In genomic region chr10:11521860-11522259, GRCh38 we compare ENCODE assay signal across 24 cellular contexts.
DNase-seq lines count a peak whose midpoint lies in the region; ATAC-seq and TF ChIP-seq lines count a peak whose summit lies in the region.
"Had no signal": no experiment of that assay in that cellular context is flagged by ENCODE, and none has a peak within 500 bp of the region (broad histone marks: within the 10 kb centered on the region; RNA-seq: fewer than 3 reads in every experiment).

No MANE protein-coding gene starts in this region.

- H3K4me1 Mint-ChIP-seq in mesothelial cell of epicardium = peaks cover 35% of the 10 kb centered on the region
- H3K4me1 Mint-ChIP-seq in natural killer cell treated with Interleukin-12 subunit alpha and Interleukin-12 subunit beta and Interleukin-15 and Interleukin-18, amount 100 ng/mL, for 72 hours (ENCODE audit: low read depth in 2 of 2) = peaks cover 5 to 8% of the 10 kb centered on the region in 2 donors

- no peak overlapping the region for H3K9ac ChIP-seq in adipocyte (ENCODE audit: low read length)
- H3K9ac ChIP-seq: neural progenitor cell had no signal

- H3K4me3 ChIP-seq in adipocyte (ENCODE audit: low read length) = no peak overlapping the region
- no peak overlapping the region for H3K4me3 ChIP-seq in fibroblast of the aortic adventitia (ENCODE audit: low read depth, low read length)
- H3K4me3 ChIP-seq: neural progenitor cell, PC-9, SJSA1 had no signal

- H3K27me3 ChIP-seq in adipocyte (replicated peaks; ENCODE audit: control insufficient read depth, insufficient read depth, low read length) = no peaks in the 10 kb centered on the region
- H3K27me3 ChIP-seq: neural progenitor cell, SJSA1 had no signal

- no peaks in the 10 kb centered on the region for H3K36me3 ChIP-seq in adipocyte (ENCODE audit: control insufficient read depth, insufficient read depth, low read length, severe bottlenecking)
- H3K36me3 ChIP-seq: SJSA1 had no signal

- no peaks in the 10 kb centered on the region for H3K9me3 Mint-ChIP-seq in mesothelial cell of epicardium
- H3K9me3 Mint-ChIP-seq in natural killer cell treated with Interleukin-12 subunit alpha and Interleukin-12 subunit beta and Interleukin-15 and Interleukin-18, amount 100 ng/mL, for 72 hours = no peaks in the 10 kb centered on the region
- H3K9me3 Mint-ChIP-seq: activated CD4-positive, alpha-beta memory T cell treated with anti-CD3 and anti-CD28 coated beads for 36 hours; neural progenitor cell; T-helper 2 cell treated with Interferon-gamma antibody and Interleukin-4, amounts not matched to agents 5 μg/mL and 100 μg/mL, for 36 hours; WTC11 had no signal

- no peak for TF ChIP-seq CTCF in fibroblast of the aortic adventitia (IDR thresholded peaks at IDR 0.05; ENCODE audit: insufficient read depth, low read length)
- no peak for TF ChIP-seq CTCF in mesothelial cell of epicardium (IDR thresholded peaks at IDR 0.05; ENCODE audit: unreplicated experiment)

- peaks cover 7% of the 10 kb centered on the region for H3K36me3 Mint-ChIP-seq in mesothelial cell of epicardium
- H3K36me3 Mint-ChIP-seq in natural killer cell treated with Interleukin-12 subunit alpha and Interleukin-12 subunit beta and Interleukin-15 and Interleukin-18, amount 100 ng/mL, for 72 hours = no peaks in the 10 kb centered on the region
- H3K36me3 Mint-ChIP-seq: activated CD4-positive, alpha-beta memory T cell treated with anti-CD3 and anti-CD28 coated beads for 36 hours had no signal

- no peaks in the 10 kb centered on the region for H3K9me3 ChIP-seq in adipocyte (ENCODE audit: control insufficient read depth, low read length)
- H3K9me3 ChIP-seq: SJSA1 had no signal

- H3K4me1 ChIP-seq in adipocyte (ENCODE audit: control insufficient read depth, insufficient read depth, low read length) = peaks cover 31% of the 10 kb centered on the region
- H3K4me1 ChIP-seq: neural progenitor cell, SJSA1 had no signal

- H3K4me3 Mint-ChIP-seq in mesothelial cell of epicardium = no peak overlapping the region
- H3K4me3 Mint-ChIP-seq in natural killer cell treated with Interleukin-12 subunit alpha and Interleukin-12 subunit beta and Interleukin-15 and Interleukin-18, amount 100 ng/mL, for 72 hours = no peak overlapping the region
- H3K4me3 Mint-ChIP-seq: activated CD4-positive, alpha-beta memory T cell treated with anti-CD3 and anti-CD28 coated beads for 36 hours; neural progenitor cell; T-helper 2 cell treated with Interferon-gamma antibody and Interleukin-4, amounts not matched to agents 5 μg/mL and 100 μg/mL, for 36 hours; WTC11 had no signal

- peak overlapping the region; percentile 77 for H3K27ac Mint-ChIP-seq in mesothelial cell of epicardium
- no peak overlapping the region for H3K27ac Mint-ChIP-seq in natural killer cell treated with Interleukin-12 subunit alpha and Interleukin-12 subunit beta and Interleukin-15 and Interleukin-18, amount 100 ng/mL, for 72 hours
- H3K27ac Mint-ChIP-seq: activated CD4-positive, alpha-beta memory T cell treated with anti-CD3 and anti-CD28 coated beads for 36 hours; neural progenitor cell; T-helper 2 cell treated with Interferon-gamma antibody and Interleukin-4, amounts not matched to agents 5 μg/mL and 100 μg/mL, for 36 hours; WTC11 had no signal

- H3K27me3 Mint-ChIP-seq in mesothelial cell of epicardium (ENCODE audit: low read depth) = no peaks in the 10 kb centered on the region
- H3K27me3 Mint-ChIP-seq in natural killer cell treated with Interleukin-12 subunit alpha and Interleukin-12 subunit beta and Interleukin-15 and Interleukin-18, amount 100 ng/mL, for 72 hours = peaks cover 0 to under 1% of the 10 kb centered on the region in 2 donors
- H3K27me3 Mint-ChIP-seq: activated CD4-positive, alpha-beta memory T cell treated with anti-CD3 and anti-CD28 coated beads for 36 hours had no signal

- ATAC-seq in natural killer cell treated with Interleukin-12 subunit alpha and Interleukin-12 subunit beta and Interleukin-15 and Interleukin-18, amount 100 ng/mL, for 72 hours = no peak
- ATAC-seq: WTC11 had no signal

- peak; percentile 4 for DNase-seq in NCI-H1105 treated with DMSO at 0.1 percent for 48 hours (lab: John Stamatoyannopoulos, UW)
- DNase-seq in NCI-H1105 (lab: John Stamatoyannopoulos, UW) = no peak
- peak; percentile 29 for DNase-seq in adipocyte (ENCODE audit: low read depth)
- peak; percentile 82 for DNase-seq in fibroblast of the aortic adventitia (ENCODE audit: low read depth)
- no peak for DNase-seq in mesothelial cell of epicardium (ENCODE audit: low spot score in 2 of 2, unreplicated experiment in 2 of 2)
- no peak for DNase-seq in NCI-H1694 (lab: John Stamatoyannopoulos, UW)
- no peak for DNase-seq in NCI-H446 treated with DMSO at 0.1 percent for 48 hours (lab: John Stamatoyannopoulos, UW)
- DNase-seq in natural killer cell treated with Interleukin-12 subunit alpha and Interleukin-12 subunit beta and Interleukin-15 and Interleukin-18, amount 100 ng/mL, for 72 hours (ENCODE audit: low spot score) = no peak
- DNase-seq: 8988T; activated CD4-positive, alpha-beta memory T cell treated with anti-CD3 and anti-CD28 coated beads for 36 hours; activated naive CD4-positive, alpha-beta T cell; activated T-cell treated with anti-CD3 and anti-CD28 coated beads, Interleukin-2, amount 50 U/mL, for 1 hour; aorta; H7; NCI-H1048; NCI-H748 treated with DMSO at 0.1 percent for 48 hours; PC-9; stimulated activated CD4-positive, alpha-beta T cell treated with anti-CD3 and anti-CD28 coated beads, Interleukin-12 subunit alpha, Interleukin-12 subunit beta, amount 100 ng/mL, for 4 hours; stimulated activated CD8-positive, alpha-beta memory T cell treated with anti-CD3 and anti-CD28 coated beads, Interleukin-4, amount 100 ng/mL, for 48 hours; substantia nigra had no signal

Comparison
In these comparisons a context has a peak if more than half of its experiments do, and no peak if none do; other contexts are left out.
1. DNase-seq: peak in NCI-H1105 treated with DMSO at 0.1 percent for 48 hours (single experiment), adipocyte (single experiment) and fibroblast of the aortic adventitia (single experiment); none in NCI-H1105 (single experiment), mesothelial cell of epicardium (0 of 2), NCI-H1694 (single experiment), NCI-H446 treated with DMSO at 0.1 percent for 48 hours (single experiment) and natural killer cell treated with Interleukin-12 subunit alpha and Interleukin-12 subunit beta and Interleukin-15 and Interleukin-18, amount 100 ng/mL, for 72 hours (single experiment).